ENCODE assay signal across 20 cellular contexts in the genomic region with DNA sequence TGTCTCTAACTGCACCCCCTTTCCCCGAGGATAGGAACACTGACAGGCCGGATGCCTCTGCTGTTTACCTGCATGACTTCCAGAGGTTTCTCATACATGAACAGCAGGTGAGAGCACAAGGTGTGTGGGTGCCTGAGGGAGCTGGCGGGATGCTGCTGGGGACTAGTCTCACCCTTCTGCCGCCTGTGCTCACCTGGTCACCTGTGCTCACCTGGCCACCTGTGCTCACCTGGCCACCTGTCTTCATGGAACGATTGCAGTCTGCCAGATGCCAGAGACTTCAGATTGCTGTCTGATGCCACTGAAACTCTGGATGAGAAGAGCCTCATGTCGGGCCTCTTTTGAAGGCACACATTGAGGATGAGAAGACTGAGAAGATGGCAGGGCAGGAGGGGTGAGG.
"Had no signal": no experiment of that assay in that cellular context is flagged by ENCODE, and none has a peak within 500 bp of the region (broad histone marks: within the 10 kb centered on the region; RNA-seq: fewer than 3 reads in every experiment).

No MANE protein-coding gene starts in this region.

- H3K27me3 ChIP-seq: esophagus squamous epithelium, pancreas, uterus had no signal

- H3K9me3 Mint-ChIP-seq: dendritic cell treated with granulocyte-macrophage colony-stimulating factor and Interleukin-4, amounts not matched to agents 40 ng/mL and 50 ng/mL, for 4 days; effector memory CD8-positive, alpha-beta T cell; type B pancreatic cell had no signal

- H3K4me1 Mint-ChIP-seq: nephron had no signal

- H3K36me3 Mint-ChIP-seq: type B pancreatic cell had no signal

- H3K27me3 Mint-ChIP-seq: dendritic cell treated with granulocyte-macrophage colony-stimulating factor and Interleukin-4, amounts not matched to agents 40 ng/mL and 50 ng/mL, for 4 days; effector memory CD8-positive, alpha-beta T cell; type B pancreatic cell had no signal

- ATAC-seq: effector memory CD8-positive, alpha-beta T cell; left cardiac atrium; pancreas; right cardiac atrium had no signal

- H3K9me3 ChIP-seq: esophagus squamous epithelium, left ventricle myocardium inferior, lower lobe of right lung, pancreas, uterus had no signal

- H3K4me1 ChIP-seq: esophagus squamous epithelium, left ventricle myocardium inferior, lower lobe of right lung, pancreas, uterus had no signal

- H3K27ac ChIP-seq: esophagus squamous epithelium, left ventricle myocardium inferior, lower lobe of right lung, pancreas, uterus had no signal

- H3K4me3 ChIP-seq: esophagus squamous epithelium, left ventricle myocardium inferior, lower lobe of right lung, pancreas, smooth muscle cell, uterus had no signal

- DNase-seq: effector memory CD8-positive, alpha-beta T cell; esophagus squamous epithelium; foreskin fibroblast; kidney; left cardiac atrium; left ventricle myocardium inferior; lower lobe of right lung; mesenchymal stem cell; midbrain; occipital lobe; pancreas; right cardiac atrium; stimulated activated CD4-positive, alpha-beta T cell treated with anti-CD3 and anti-CD28 coated beads, Interleukin-4, amount 100 ng/mL, for 1 hour; stimulated activated naive CD4-positive, alpha-beta T cell treated with Interleukin-2 at 50 U/mL for 16 hours; uterus had no signal

- H3K4me3 Mint-ChIP-seq: dendritic cell treated with granulocyte-macrophage colony-stimulating factor and Interleukin-4, amounts not matched to agents 40 ng/mL and 50 ng/mL, for 4 days; effector memory CD8-positive, alpha-beta T cell; nephron; type B pancreatic cell had no signal

- H3K27ac Mint-ChIP-seq: effector memory CD8-positive, alpha-beta T cell; nephron; progenitor cell of endocrine pancreas; type B pancreatic cell had no signal

- H3K36me3 ChIP-seq: left ventricle myocardium inferior, pancreas, uterus had no signal
